ENCODE assay signal across 8 cellular contexts in genomic region chr13:60398438-60398891, GRCh38. TPM values are rescaled to one million over a fixed set of nuclear protein-coding genes. Genes with fewer than 3 reads are reported as not detected.
A peak's percentile ranks its signal among the peaks of the same experiment; 100 is the strongest.
DNase-seq lines count a peak whose midpoint lies in the region; ATAC-seq, FAIRE-seq and TF ChIP-seq lines count a peak whose summit lies in the region.

No MANE protein-coding gene starts in this region.

- POLR2A ChIA-PET in activated CD4-positive, alpha-beta T cell treated with anti-CD3 and anti-CD28 coated beads, Interleukin-2, amount 10 ng/mL, durations not matched to agents 7 days and 5 days (lab: Charles Lee), result no interaction called here
- POLR2A ChIA-PET in activated naive CD8-positive, alpha-beta T cell treated with anti-CD3 and anti-CD28 coated beads, Interleukin-2, amount 10 ng/mL, durations not matched to agents 7 days and 5 days (lab: Charles Lee), result no interaction called here

- H3K4me3 ChIP-seq in thoracic aorta, result peak overlapping the region; percentile 85

- H3K27me3 ChIP-seq in layer of hippocampus (ENCODE audit: control insufficient read depth, insufficient read depth, low read length) (no peaks in the 10 kb centered on the region), thoracic aorta (replicated peaks; ENCODE audit: insufficient read depth) (no peaks in the 10 kb centered on the region)

- ATAC-seq in activated naive CD8-positive, alpha-beta T cell treated with anti-CD3 and anti-CD28 coated beads, Interleukin-2, amount 10 ng/mL, durations not matched to agents 7 days and 5 days (ENCODE audit: low read depth), result no peak
- ATAC-seq in thoracic aorta (ENCODE audit: insufficient number of reproducible peaks, low FRiP score, low read depth), result no peak

- no peaks in the 10 kb centered on the region for H3K36me3 ChIP-seq in thoracic aorta

- no peaks in the 10 kb centered on the region for H3K9me3 ChIP-seq in thoracic aorta

- H3K27ac ChIP-seq in layer of hippocampus (ENCODE audit: low read depth, low read length), result peak overlapping the region; percentile 15
- H3K27ac ChIP-seq in thoracic aorta, result peak overlapping the region; percentile 91 to 96

- no peak for DNase-seq in activated CD4-positive, alpha-beta T cell treated with anti-CD3 and anti-CD28 coated beads, Interleukin-2, amount 10 ng/mL, durations not matched to agents 7 days and 5 days
- DNase-seq in activated CD4-positive, alpha-beta T cell treated with anti-CD3 and anti-CD28 coated beads for 48 hours, result no peak
- DNase-seq in activated naive CD8-positive, alpha-beta T cell treated with anti-CD3 and anti-CD28 coated beads, Interleukin-2, amount 10 ng/mL, durations not matched to agents 7 days and 5 days, result no peak
- no peak for DNase-seq in thoracic aorta (ENCODE audit: low spot score)
- DNase-seq in GM03348 (ENCODE audit: low spot score), result no peak
- DNase-seq in frontal cortex (ENCODE audit: low spot score in 2 of 2), result no peak
- DNase-seq in NCI-H187 treated with DMSO at 0.1 percent for 48 hours (lab: John Stamatoyannopoulos, UW), result no peak

- no peaks in the 10 kb centered on the region for H3K9me3 Mint-ChIP-seq in activated CD4-positive, alpha-beta T cell treated with anti-CD3 and anti-CD28 coated beads, Interleukin-2, amount 10 ng/mL, durations not matched to agents 7 days and 5 days
- H3K9me3 Mint-ChIP-seq in activated naive CD8-positive, alpha-beta T cell treated with anti-CD3 and anti-CD28 coated beads, Interleukin-2, amount 10 ng/mL, durations not matched to agents 7 days and 5 days, result no peaks in the 10 kb centered on the region

- no peak for FAIRE-seq in frontal cortex (lab: Jason Lieb, UNC)

- peak overlapping the region; percentile 93 for H3K27ac Mint-ChIP-seq in activated CD4-positive, alpha-beta T cell treated with anti-CD3 and anti-CD28 coated beads, Interleukin-2, amount 10 ng/mL, durations not matched to agents 7 days and 5 days
- peak overlapping the region; percentile 97 for H3K27ac Mint-ChIP-seq in activated naive CD8-positive, alpha-beta T cell treated with anti-CD3 and anti-CD28 coated beads, Interleukin-2, amount 10 ng/mL, durations not matched to agents 7 days and 5 days

- no peak for TF ChIP-seq CTCF in thoracic aorta (IDR thresholded peaks at IDR 0.05)

- CTCF ChIA-PET in activated CD4-positive, alpha-beta T cell treated with anti-CD3 and anti-CD28 coated beads, Interleukin-2, amount 10 ng/mL, durations not matched to agents 7 days and 5 days (lab: Charles Lee), result interaction anchor here (1.2 to 1.8 kb wide), 2 partner anchors 8 to 11 kb away, joined by 3 to 4 read pairs; no protein-coding TSS in a partner anchor

- H3K27me3 Mint-ChIP-seq in activated CD4-positive, alpha-beta T cell treated with anti-CD3 and anti-CD28 coated beads, Interleukin-2, amount 10 ng/mL, durations not matched to agents 7 days and 5 days, result no peaks in the 10 kb centered on the region
- peaks cover 3% of the 10 kb centered on the region for H3K27me3 Mint-ChIP-seq in activated naive CD8-positive, alpha-beta T cell treated with anti-CD3 and anti-CD28 coated beads, Interleukin-2, amount 10 ng/mL, durations not matched to agents 7 days and 5 days

- peaks cover 12 to 25% of the 10 kb centered on the region in 2 donors for H3K4me1 ChIP-seq in thoracic aorta (ENCODE audit: control insufficient read depth in 1 of 2, low read depth in 2 of 2)

- peaks cover 40% of the 10 kb centered on the region for H3K4me1 Mint-ChIP-seq in activated CD4-positive, alpha-beta T cell treated with anti-CD3 and anti-CD28 coated beads, Interleukin-2, amount 10 ng/mL, durations not matched to agents 7 days and 5 days
- H3K4me1 Mint-ChIP-seq in activated naive CD8-positive, alpha-beta T cell treated with anti-CD3 and anti-CD28 coated beads, Interleukin-2, amount 10 ng/mL, durations not matched to agents 7 days and 5 days, result peaks cover 23% of the 10 kb centered on the region

- peak overlapping the region; percentile 85 for H3K4me3 Mint-ChIP-seq in activated CD4-positive, alpha-beta T cell treated with anti-CD3 and anti-CD28 coated beads, Interleukin-2, amount 10 ng/mL, durations not matched to agents 7 days and 5 days
- H3K4me3 Mint-ChIP-seq in activated naive CD8-positive, alpha-beta T cell treated with anti-CD3 and anti-CD28 coated beads, Interleukin-2, amount 10 ng/mL, durations not matched to agents 7 days and 5 days, result peak overlapping the region; percentile 91

- no peaks in the 10 kb centered on the region for H3K36me3 Mint-ChIP-seq in activated CD4-positive, alpha-beta T cell treated with anti-CD3 and anti-CD28 coated beads, Interleukin-2, amount 10 ng/mL, durations not matched to agents 7 days and 5 days (ENCODE audit: low read depth)
- no peaks in the 10 kb centered on the region for H3K36me3 Mint-ChIP-seq in activated naive CD8-positive, alpha-beta T cell treated with anti-CD3 and anti-CD28 coated beads, Interleukin-2, amount 10 ng/mL, durations not matched to agents 7 days and 5 days

RNA-seq across cellular contexts. Expression of gene TDRD3, which starts 1.4 kb away (rescaled TPM):
- total RNA-seq in activated CD4-positive, alpha-beta T cell treated with anti-CD3 and anti-CD28 coated beads, Interleukin-2, amount 10 ng/mL, durations not matched to agents 7 days and 5 days, result 10 to 100 TPM; 22.5 to 25.3 TPM
- total RNA-seq in activated naive CD8-positive, alpha-beta T cell treated with anti-CD3 and anti-CD28 coated beads, Interleukin-2, amount 10 ng/mL, durations not matched to agents 7 days and 5 days, result 10 to 100 TPM; 26.5 to 31.1 TPM
- 10 to 100 TPM; 18.8 to 39.2 TPM for total RNA-seq in thoracic aorta
- total RNA-seq in frontal cortex, result 63.6 TPM
